8 cellular contexts compared by ENCODE assay signal in genomic region chr3:169041677-169042171, GRCh38.
DNase-seq lines count a peak whose midpoint lies in the region; ATAC-seq, FAIRE-seq and TF ChIP-seq lines count a peak whose summit lies in the region.

No MANE protein-coding gene starts in this region.

- H4K20me1 ChIP-seq in GM23338 (replicated peaks; ENCODE audit: insufficient read depth) (no peaks in the 10 kb centered on the region), OCI-LY1 (ENCODE audit: insufficient read depth, low read length) (no peaks in the 10 kb centered on the region)

- no peak overlapping the region for H3K9ac ChIP-seq in OCI-LY1 (ENCODE audit: low read length)

- 21 to 27% methylated on average over 5 of the region's 5 CpGs for WGBS in pancreas, 2 donors

- DNase-seq in GM23338 (ENCODE audit: low spot score) (peak; percentile 15), epidermal melanocyte (ENCODE audit: insufficient read length, low spot score) (peak; percentile 28), pancreas (no peak), posterior vena cava (ENCODE audit: low spot score) (no peak), D341Med (ENCODE audit: low spot score) (no peak)
- no peak for DNase-seq in activated CD4-positive, alpha-beta T cell treated with anti-CD3 and anti-CD28 coated beads for 36 hours

- no peaks in the 10 kb centered on the region for H3K79me2 ChIP-seq in GM23338 (replicated peaks; ENCODE audit: insufficient read depth)
- no peaks in the 10 kb centered on the region for H3K79me2 ChIP-seq in OCI-LY1 (ENCODE audit: insufficient read depth, low read length)

- H2AFZ ChIP-seq in GM23338 = no peak overlapping the region
- no peak overlapping the region for H2AFZ ChIP-seq in OCI-LY1 (ENCODE audit: low read length)

- peak; percentile 91 for FAIRE-seq in pancreas (lab: Jason Lieb, UNC)

- H3K4me2 ChIP-seq in GM23338 (no peak overlapping the region), OCI-LY1 (ENCODE audit: low read length) (no peak overlapping the region)

- no peaks in the 10 kb centered on the region for H3K36me3 Mint-ChIP-seq in GM23338 (ENCODE audit: low read depth)
- no peaks in the 10 kb centered on the region for H3K36me3 Mint-ChIP-seq in activated CD4-positive, alpha-beta T cell treated with anti-CD3 and anti-CD28 coated beads for 36 hours (ENCODE audit: low read depth)

- H3K4me1 ChIP-seq in GM23338 (ENCODE audit: insufficient read depth) (no peaks in the 10 kb centered on the region), OCI-LY1 (ENCODE audit: insufficient read depth, low read length, severe bottlenecking) (no peaks in the 10 kb centered on the region), pancreas (no peaks in the 10 kb centered on the region)

- ATAC-seq in GM23338 = no peak
- ATAC-seq in pancreas = peak; percentile 88 to 94 (median 89)
- ATAC-seq in HG03045 (IDR thresholded peaks at IDR 0.05; ENCODE audit: unreplicated experiment) = no peak
- ATAC-seq in activated CD4-positive, alpha-beta T cell treated with anti-CD3 and anti-CD28 coated beads for 36 hours = no peak

- H3K4me1 Mint-ChIP-seq in GM23338 = no peaks in the 10 kb centered on the region
- no peaks in the 10 kb centered on the region for H3K4me1 Mint-ChIP-seq in activated CD4-positive, alpha-beta T cell treated with anti-CD3 and anti-CD28 coated beads for 36 hours

- H3K9me2 ChIP-seq in GM23338 (ENCODE audit: insufficient read depth) = no peaks in the 10 kb centered on the region; the same call in none of the 2 replicates
- no peaks in the 10 kb centered on the region for H3K9me2 ChIP-seq in OCI-LY1 (ENCODE audit: low read depth, low read length)

- intact Hi-C loops in pancreas (cut with DNase I) = no loop called here
- intact Hi-C loops in posterior vena cava (cut with DNase I) = no loop called here
- intact Hi-C loops in activated CD4-positive, alpha-beta T cell treated with anti-CD3 and anti-CD28 coated beads for 36 hours (cut with DNase I, micrococcal nuclease) = no loop called here

- no peaks in the 10 kb centered on the region for H3K27me3 Mint-ChIP-seq in GM23338 (ENCODE audit: insufficient read depth, low read depth, poor library complexity)
- H3K27me3 Mint-ChIP-seq in activated CD4-positive, alpha-beta T cell treated with anti-CD3 and anti-CD28 coated beads for 36 hours = no peaks in the 10 kb centered on the region

- H3K9me3 ChIP-seq in OCI-LY1 (ENCODE audit: low read length) (no peaks in the 10 kb centered on the region), pancreas (no peaks in the 10 kb centered on the region)

- H3F3A ChIP-seq in GM23338 (replicated peaks; ENCODE audit: low read depth) (no peaks in the 10 kb centered on the region), OCI-LY1 (ENCODE audit: insufficient read depth, low read length) (no peaks in the 10 kb centered on the region)

- no peaks in the 10 kb centered on the region for H3K27me3 ChIP-seq in GM23338 (ENCODE audit: insufficient read depth)
- H3K27me3 ChIP-seq in OCI-LY1 (ENCODE audit: insufficient read depth, low read length) = no peaks in the 10 kb centered on the region
- no peaks in the 10 kb centered on the region for H3K27me3 ChIP-seq in pancreas

- no peak overlapping the region for H3K27ac ChIP-seq in GM23338 (ENCODE audit: low read depth)
- H3K27ac ChIP-seq in OCI-LY1 (ENCODE audit: low read depth, low read length, poor library complexity, severe bottlenecking) = no peak overlapping the region
- no peak overlapping the region for H3K27ac ChIP-seq in pancreas

- H3K27ac Mint-ChIP-seq in GM23338 = no peak overlapping the region
- H3K27ac Mint-ChIP-seq in activated CD4-positive, alpha-beta T cell treated with anti-CD3 and anti-CD28 coated beads for 36 hours = no peak overlapping the region

- H3K4me3 Mint-ChIP-seq in GM23338 = no peak overlapping the region
- H3K4me3 Mint-ChIP-seq in activated CD4-positive, alpha-beta T cell treated with anti-CD3 and anti-CD28 coated beads for 36 hours = no peak overlapping the region

- H3K4me3 ChIP-seq in GM23338 = no peak overlapping the region
- H3K4me3 ChIP-seq in OCI-LY1 (ENCODE audit: low read depth, low read length, poor library complexity, severe bottlenecking) = no peak overlapping the region
- no peak overlapping the region for H3K4me3 ChIP-seq in pancreas

- CTCF ChIA-PET in activated CD4-positive, alpha-beta T cell treated with anti-CD3 and anti-CD28 coated beads for 36 hours (lab: Charles Lee) = interaction anchor here (0.7 kb wide), 1 partner anchor 101 kb away, joined by 3 read pairs; no protein-coding TSS in a partner anchor

- TF ChIP-seq CTCF in GM23338 (conservative IDR thresholded peaks at IDR 0.05; ENCODE audit: low read depth in 2 of 2) = peak in 1 of 2 experiments; percentile 60; a peak in 3 of 4 replicates
- peak; percentile 32 for TF ChIP-seq CTCF in OCI-LY1 (IDR thresholded peaks at IDR 0.05; ENCODE audit: low read length)
- TF ChIP-seq CTCF in pancreas (IDR thresholded peaks at IDR 0.05) = peak in 3 of 4 donors; percentile 36 to 45 (median 40)

- H3K9me3 Mint-ChIP-seq in GM23338 = no peaks in the 10 kb centered on the region
- H3K9me3 Mint-ChIP-seq in activated CD4-positive, alpha-beta T cell treated with anti-CD3 and anti-CD28 coated beads for 36 hours (ENCODE audit: low read depth) = no peaks in the 10 kb centered on the region

- POLR2A ChIA-PET in activated CD4-positive, alpha-beta T cell treated with anti-CD3 and anti-CD28 coated beads for 36 hours (lab: Charles Lee) = no interaction called here

- H3K36me3 ChIP-seq in GM23338 (ENCODE audit: insufficient read depth) (no peaks in the 10 kb centered on the region), OCI-LY1 (ENCODE audit: insufficient read depth, low read length) (no peaks in the 10 kb centered on the region), pancreas (no peaks in the 10 kb centered on the region)

TF ChIP-seq in GM23338, 12 proteins besides CTCF, POLR2A, EP300 and RAD21:
- no peak for TF ChIP-seq JUNB (IDR thresholded peaks at IDR 0.05; ENCODE audit: unreplicated experiment)
- no peak for TF ChIP-seq STAT1 (IDR thresholded peaks at IDR 0.05; ENCODE audit: unreplicated experiment)
- TF ChIP-seq NANOG (IDR thresholded peaks at IDR 0.05; ENCODE audit: borderline replicate concordance) = no peak
- no peak for TF ChIP-seq EZH2phosphoT487 (IDR thresholded peaks at IDR 0.05; ENCODE audit: unreplicated experiment)

Comparison
In these comparisons a context has a peak if more than half of its experiments do, and no peak if none do; other contexts are left out.
1. ATAC-seq: peak in pancreas (4 of 4); none in GM23338 (single experiment), HG03045 (single experiment) and activated CD4-positive, alpha-beta T cell treated with anti-CD3 and anti-CD28 coated beads for 36 hours (single experiment).
2. DNase-seq: peak in GM23338 (single experiment) and epidermal melanocyte (single experiment); none in pancreas (0 of 6), posterior vena cava (single experiment), activated CD4-positive, alpha-beta T cell treated with anti-CD3 and anti-CD28 coated beads for 36 hours (single experiment) and D341Med (single experiment).